8 cellular contexts compared by ENCODE assay signal in genomic region chr17:82414548-82415281, GRCh38. TPM values are rescaled to one million over a fixed set of nuclear protein-coding genes. Genes with fewer than 3 reads are reported as not detected.
DNase-seq lines count a peak whose midpoint lies in the region; ATAC-seq, FAIRE-seq and TF ChIP-seq lines count a peak whose summit lies in the region.

No MANE protein-coding gene starts in this region.

- DNase-seq in AML-193 (lab: John Stamatoyannopoulos, UW): peak; percentile 69 to 79
- DNase-seq in HK-2 (ENCODE audit: unreplicated experiment): peak; percentile 44
- peak; percentile 70 for DNase-seq in RWPE2 (ENCODE audit: low spot score)
- DNase-seq in activated gamma-delta T cell treated with Interleukin-2 at 50 U/mL for 16 hours: peak; percentile 70
- DNase-seq in frontal cortex (ENCODE audit: low spot score in 2 of 2): peak; percentile 80 to 83
- peak; percentile 66 to 87 (median 80) for DNase-seq in ovary
- DNase-seq in tibial artery: peak; percentile 41 to 79

- intact Hi-C loops in ovary (cut with DNase I): loop anchor here in 2 of 4 donors (5.0 to 10.0 kb wide), 2 partner anchors 60 to 62 kb away; partner anchors contain the start of gene TEX19 (in 1 of the 2)
- intact Hi-C loops in tibial artery (cut with DNase I; ENCODE audit: low total_unique reads): loop anchor here (5.0 kb wide), 2 partner anchors 57 to 138 kb away; partner anchors contain the start of gene TEX19

- no peaks in the 10 kb centered on the region for H3K9me3 ChIP-seq in RWPE2 (ENCODE audit: severe bottlenecking)
- no peaks in the 10 kb centered on the region for H3K9me3 ChIP-seq in ovary
- H3K9me3 ChIP-seq in tibial artery: no peaks in the 10 kb centered on the region

- TF ChIP-seq EP300 in ovary (IDR thresholded peaks at IDR 0.05): no peak

- H3K4me3 ChIP-seq in RWPE2 (ENCODE audit: severe bottlenecking) (no peak overlapping the region), ovary (no peak overlapping the region), tibial artery (no peak overlapping the region)

- H3K36me3 ChIP-seq in RWPE2 (ENCODE audit: low read depth): peaks cover 4% of the 10 kb centered on the region; the same call in 1 of the 2 replicates
- no peaks in the 10 kb centered on the region for H3K36me3 ChIP-seq in ovary
- peaks cover 0 to 18% (median 0%) of the 10 kb centered on the region in 3 donors for H3K36me3 ChIP-seq in tibial artery

- no peak for FAIRE-seq in frontal cortex (lab: Jason Lieb, UNC)

- WGBS in ovary, 3 donors: 16 to 19% (median 17%) methylated on average over 38 of the region's 38 CpGs

- TF ChIP-seq POLR2A in ovary (IDR thresholded peaks at IDR 0.05): no peak

- H3K27ac ChIP-seq in RWPE2 (ENCODE audit: poor library complexity, severe bottlenecking) (no peak overlapping the region), ovary (no peak overlapping the region), tibial artery (no peak overlapping the region)

- H3K27me3 ChIP-seq in RWPE2 (ENCODE audit: insufficient read depth, poor library complexity, severe bottlenecking) (no peaks in the 10 kb centered on the region), ovary (no peaks in the 10 kb centered on the region), tibial artery (no peaks in the 10 kb centered on the region)

- H3K4me1 ChIP-seq in RWPE2 (ENCODE audit: insufficient read depth, poor library complexity, severe bottlenecking) (peaks cover 7% of the 10 kb centered on the region), ovary (ENCODE audit: insufficient read depth) (peaks cover 10% of the 10 kb centered on the region), tibial artery (peaks cover 0 to 24% (median 15%) of the 10 kb centered on the region in 4 donors)

- ATAC-seq in RWPE2 (ENCODE audit: low read depth) (peak; percentile 62), HG02840 (IDR thresholded peaks at IDR 0.05; ENCODE audit: low FRiP score, unreplicated experiment) (no peak)

- TF ChIP-seq CTCF in RWPE2 (IDR thresholded peaks at IDR 0.05; ENCODE audit: poor library complexity, severe bottlenecking) (peak; percentile 69), ovary (IDR thresholded peaks at IDR 0.05) (peak; percentile 31 to 60 (median 54)), tibial artery (IDR thresholded peaks at IDR 0.05) (peak; percentile 66 to 74)

RNA-seq across cellular contexts. Expression of gene HEXD, which starts 3.4 kb away (rescaled TPM):
- 14.3 TPM for total RNA-seq in frontal cortex
- total RNA-seq in ovary: 10 to 100 TPM; 32.9 to 68.6 (median 46.6) TPM
- polyA plus RNA-seq in ovary: 10 to 100 TPM in 1 of 2 donors, 1 to 10 TPM in 1; 8.7 to 74.7 TPM

RNA-seq across cellular contexts. Expression of gene OGFOD3, which starts 3.7 kb away (rescaled TPM):
- total RNA-seq in frontal cortex (15.9 TPM), ovary (10 to 100 TPM; 25.8 to 37.8 (median 30.4) TPM)
- polyA plus RNA-seq in ovary: 10 to 100 TPM; 14.4 to 21.3 TPM

RNA-seq across cellular contexts. Expression of gene CYBC1, which starts 35.8 kb away (rescaled TPM):
- total RNA-seq in frontal cortex (19.2 TPM), ovary (100 to 1,000 TPM in 1 of 7 donors, 10 to 100 TPM in 6; 44.4 to 101 (median 73.1) TPM)
- polyA plus RNA-seq in ovary: 10 to 100 TPM; 34.0 to 56.4 TPM

RNA-seq across cellular contexts. Expression of gene UTS2R, which starts 43.1 kb away (rescaled TPM):
- not detected for total RNA-seq in frontal cortex
- total RNA-seq in ovary: not detected
- polyA plus RNA-seq in ovary: not detected

RNA-seq across cellular contexts. Expression of gene NARF, which starts 43.8 kb away (rescaled TPM):
- total RNA-seq in frontal cortex (42.8 TPM), ovary (10 to 100 TPM; 39.7 to 52.7 (median 49.8) TPM)
- 10 to 100 TPM; 29.6 to 37.8 TPM for polyA plus RNA-seq in ovary
